ENCODE assay signal across 18 cellular contexts in the genomic region with DNA sequence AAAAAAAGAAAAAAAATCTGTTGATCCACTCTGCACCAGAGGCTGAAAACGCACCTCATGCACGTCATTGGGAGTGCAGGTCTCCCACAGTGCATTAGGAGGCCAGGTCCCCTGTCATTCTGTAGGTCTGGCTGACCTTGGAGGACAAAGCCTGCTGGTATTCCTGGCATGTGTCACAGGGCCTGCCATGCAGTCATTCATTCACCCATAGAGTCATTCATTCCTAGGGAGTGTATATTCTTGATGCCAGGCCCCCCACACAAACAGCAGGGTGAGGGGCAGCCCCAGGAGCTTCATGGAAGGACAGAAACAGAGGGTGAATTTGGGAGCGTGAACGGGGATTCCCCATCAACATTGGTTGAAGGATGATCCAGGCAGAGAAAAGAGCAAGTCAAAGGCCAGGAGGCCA. TPM values are rescaled to one million over a fixed set of nuclear protein-coding genes. Genes with fewer than 3 reads are reported as not detected.
DNase-seq lines count a peak whose midpoint lies in the region; ATAC-seq and TF ChIP-seq lines count a peak whose summit lies in the region.
"Had no signal": no experiment of that assay in that cellular context is flagged by ENCODE, and none has a peak within 500 bp of the region (broad histone marks: within the 10 kb centered on the region; RNA-seq: fewer than 3 reads in every experiment).

No MANE protein-coding gene starts in this region.

- no peaks in the 10 kb centered on the region for H3K9me3 ChIP-seq in right atrium auricular region
- H3K9me3 ChIP-seq: gastroesophageal sphincter, SJSA1 had no signal

- DNase-seq in right atrium auricular region (ENCODE audit: low spot score) (no peak), cardiac septum (ENCODE audit: low spot score) (no peak), mesothelial cell of epicardium (ENCODE audit: low spot score in 2 of 2, unreplicated experiment in 2 of 2) (no peak), DMS 273 treated with DMSO at 0.1 percent for 48 hours (lab: John Stamatoyannopoulos, UW) (no peak), NCI-H510A treated with DMSO at 0.1 percent for 48 hours (lab: John Stamatoyannopoulos, UW) (no peak)
- DNase-seq in activated T-helper 1 cell treated with anti-CD3 and anti-CD28 coated beads, Interleukin-12 subunit alpha, Interleukin-12 subunit beta, Interleukin-2, Interleukin-4 antibody, amounts not matched to agents 30 ng/mL and 10 ng/mL and 1 ng/mL, durations not matched to agents 14 hours and 24 hours and 36 hours (ENCODE audit: low spot score) = no peak
- DNase-seq: NCI-H446 treated with DMSO at 0.1 percent for 48 hours had no signal

- peaks cover 12% of the 10 kb centered on the region for H3K36me3 Mint-ChIP-seq in activated T-helper 1 cell treated with anti-CD3 and anti-CD28 coated beads, Interleukin-12 subunit alpha, Interleukin-12 subunit beta, Interleukin-2, Interleukin-4 antibody, amounts not matched to agents 30 ng/mL and 10 ng/mL and 1 ng/mL, durations not matched to agents 14 hours and 24 hours and 36 hours (ENCODE audit: low read depth)
- H3K36me3 Mint-ChIP-seq in mesothelial cell of epicardium = peaks cover 20% of the 10 kb centered on the region
- H3K36me3 Mint-ChIP-seq: activated CD4-positive, alpha-beta memory T cell treated with anti-CD3 and anti-CD28 coated beads for 36 hours; neural progenitor cell had no signal

- H3K36me3 ChIP-seq in right atrium auricular region = peaks cover 3% of the 10 kb centered on the region
- H3K36me3 ChIP-seq: neural progenitor cell, SJSA1 had no signal

- peaks cover 5% of the 10 kb centered on the region for H3K4me1 Mint-ChIP-seq in activated T-helper 1 cell treated with anti-CD3 and anti-CD28 coated beads, Interleukin-12 subunit alpha, Interleukin-12 subunit beta, Interleukin-2, Interleukin-4 antibody, amounts not matched to agents 30 ng/mL and 10 ng/mL and 1 ng/mL, durations not matched to agents 14 hours and 24 hours and 36 hours (ENCODE audit: low read depth)
- peaks cover 4% of the 10 kb centered on the region for H3K4me1 Mint-ChIP-seq in mesothelial cell of epicardium

- TF ChIP-seq CTCF in right atrium auricular region (IDR thresholded peaks at IDR 0.05) (no peak), mesothelial cell of epicardium (IDR thresholded peaks at IDR 0.05; ENCODE audit: unreplicated experiment) (no peak)

- H3K27me3 ChIP-seq in right atrium auricular region = no peaks in the 10 kb centered on the region

- peaks cover 0 to 34% of the 10 kb centered on the region in 2 donors for H3K4me1 ChIP-seq in right atrium auricular region

- ATAC-seq in HG03135 (IDR thresholded peaks at IDR 0.05; ENCODE audit: unreplicated experiment) (no peak), GM19455 (IDR thresholded peaks at IDR 0.05; ENCODE audit: unreplicated experiment) (no peak)

- peak overlapping the region; percentile 11 to 40 for H3K27ac ChIP-seq in right atrium auricular region
- H3K27ac ChIP-seq: neural progenitor cell, SJSA1 had no signal

- peak overlapping the region; percentile 75 for H3K4me3 Mint-ChIP-seq in activated T-helper 1 cell treated with anti-CD3 and anti-CD28 coated beads, Interleukin-12 subunit alpha, Interleukin-12 subunit beta, Interleukin-2, Interleukin-4 antibody, amounts not matched to agents 30 ng/mL and 10 ng/mL and 1 ng/mL, durations not matched to agents 14 hours and 24 hours and 36 hours
- peak overlapping the region; percentile 49 for H3K4me3 Mint-ChIP-seq in mesothelial cell of epicardium
- H3K4me3 Mint-ChIP-seq: neural progenitor cell had no signal

- no peak overlapping the region for H3K27ac Mint-ChIP-seq in activated T-helper 1 cell treated with anti-CD3 and anti-CD28 coated beads, Interleukin-12 subunit alpha, Interleukin-12 subunit beta, Interleukin-2, Interleukin-4 antibody, amounts not matched to agents 30 ng/mL and 10 ng/mL and 1 ng/mL, durations not matched to agents 14 hours and 24 hours and 36 hours
- no peak overlapping the region for H3K27ac Mint-ChIP-seq in mesothelial cell of epicardium
- H3K27ac Mint-ChIP-seq: activated CD4-positive, alpha-beta memory T cell treated with anti-CD3 and anti-CD28 coated beads for 36 hours; neural progenitor cell had no signal

- intact Hi-C loops in cardiac septum (cut with DNase I) = no loop called here
- intact Hi-C loops in activated T-helper 1 cell treated with anti-CD3 and anti-CD28 coated beads, Interleukin-12 subunit alpha, Interleukin-12 subunit beta, Interleukin-2, Interleukin-4 antibody, amounts not matched to agents 30 ng/mL and 10 ng/mL and 1 ng/mL, durations not matched to agents 14 hours and 24 hours and 36 hours (cut with micrococcal nuclease) = loop anchor here (1.0 kb wide), 1 partner anchor 12 kb away; no protein-coding TSS in a partner anchor

- no peaks in the 10 kb centered on the region for H3K9me3 Mint-ChIP-seq in activated T-helper 1 cell treated with anti-CD3 and anti-CD28 coated beads, Interleukin-12 subunit alpha, Interleukin-12 subunit beta, Interleukin-2, Interleukin-4 antibody, amounts not matched to agents 30 ng/mL and 10 ng/mL and 1 ng/mL, durations not matched to agents 14 hours and 24 hours and 36 hours
- H3K9me3 Mint-ChIP-seq in mesothelial cell of epicardium = no peaks in the 10 kb centered on the region
- H3K9me3 Mint-ChIP-seq: activated CD4-positive, alpha-beta memory T cell treated with anti-CD3 and anti-CD28 coated beads for 36 hours; neural progenitor cell had no signal

- H3K4me3 ChIP-seq in right atrium auricular region = no peak overlapping the region
- H3K4me3 ChIP-seq: gastroesophageal sphincter, neural progenitor cell, SJSA1 had no signal

- H3K27me3 Mint-ChIP-seq in activated T-helper 1 cell treated with anti-CD3 and anti-CD28 coated beads, Interleukin-12 subunit alpha, Interleukin-12 subunit beta, Interleukin-2, Interleukin-4 antibody, amounts not matched to agents 30 ng/mL and 10 ng/mL and 1 ng/mL, durations not matched to agents 14 hours and 24 hours and 36 hours (ENCODE audit: insufficient read depth) = peaks cover 7% of the 10 kb centered on the region
- H3K27me3 Mint-ChIP-seq in mesothelial cell of epicardium (ENCODE audit: low read depth) = no peaks in the 10 kb centered on the region
- H3K27me3 Mint-ChIP-seq: activated CD4-positive, alpha-beta memory T cell treated with anti-CD3 and anti-CD28 coated beads for 36 hours had no signal

RNA-seq across cellular contexts. Expression of a gene that starts 2.2 kb away (rescaled TPM):
- total RNA-seq in right atrium auricular region = 10 to 100 TPM; 15.5 to 16.8 TPM
- total RNA-seq in cardiac septum = 4.6 TPM
- total RNA-seq in activated T-helper 1 cell treated with anti-CD3 and anti-CD28 coated beads, Interleukin-12 subunit alpha, Interleukin-12 subunit beta, Interleukin-2, Interleukin-4 antibody, amounts not matched to agents 30 ng/mL and 10 ng/mL and 1 ng/mL, durations not matched to agents 14 hours and 24 hours and 36 hours = 8.6 and 9.4 TPM in 2 replicates
- 29.1 to 32.8 TPM (median 31.8 TPM) in 3 replicates for total RNA-seq in mesothelial cell of epicardium
- total RNA-seq: SJSA1 had no signal

RNA-seq across cellular contexts. Expression of a gene that starts 40.5 kb away (rescaled TPM):
- 10 to 100 TPM; 26.7 to 30.1 TPM for total RNA-seq in right atrium auricular region
- 23.9 TPM for total RNA-seq in cardiac septum
- 88.7 and 94.4 TPM in 2 replicates for total RNA-seq in activated T-helper 1 cell treated with anti-CD3 and anti-CD28 coated beads, Interleukin-12 subunit alpha, Interleukin-12 subunit beta, Interleukin-2, Interleukin-4 antibody, amounts not matched to agents 30 ng/mL and 10 ng/mL and 1 ng/mL, durations not matched to agents 14 hours and 24 hours and 36 hours
- 78.9 to 83.5 TPM (median 82.9 TPM) in 3 replicates for total RNA-seq in mesothelial cell of epicardium

RNA-seq across cellular contexts. Expression of a gene that starts 47.5 kb away (rescaled TPM):
- not detected for total RNA-seq in right atrium auricular region
- total RNA-seq in cardiac septum = not detected
- total RNA-seq in activated T-helper 1 cell treated with anti-CD3 and anti-CD28 coated beads, Interleukin-12 subunit alpha, Interleukin-12 subunit beta, Interleukin-2, Interleukin-4 antibody, amounts not matched to agents 30 ng/mL and 10 ng/mL and 1 ng/mL, durations not matched to agents 14 hours and 24 hours and 36 hours = not detected in 2 replicates
- not detected in 3 replicates for total RNA-seq in mesothelial cell of epicardium
- total RNA-seq: activated CD4-positive, alpha-beta memory T cell treated with anti-CD3 and anti-CD28 coated beads for 36 hours; aorta; gastroesophageal sphincter; HT1080; lung microvascular endothelial cell; M059J; renal cortical epithelial cell; SJSA1 had no signal
